Comparison of ENCODE assay signal across 5 cellular contexts in genomic region chr7:36065563-36065962, GRCh38.
A peak's percentile ranks its signal among the peaks of the same experiment; 100 is the strongest.
DNase-seq lines count a peak whose midpoint lies in the region; ATAC-seq, FAIRE-seq and TF ChIP-seq lines count a peak whose summit lies in the region.
"Not testable (repeated sequence)": the region's sequence is repeated elsewhere in the genome, so short reads cannot be mapped to it uniquely, and the experiment has no call there.

No MANE protein-coding gene starts in this region.

- not testable (repeated sequence) for H3K4me3 Mint-ChIP-seq in nephron

- peak; percentile 13 for DNase-seq in NAMALWA (ENCODE audit: low spot score)
- not testable (repeated sequence) for DNase-seq in K562 (ENCODE audit: extremely low read depth in 1 of 4, low spot score in 3 of 4); HepG2 (ENCODE audit: low spot score)
- peak; percentile 6 for DNase-seq in sigmoid colon

- H3K4me2 ChIP-seq in K562 (ENCODE audit: insufficient read depth, low read length); HepG2 (ENCODE audit: low read depth, low read length): not testable (repeated sequence)

- H3K9me1 ChIP-seq in K562 (ENCODE audit: control insufficient read depth, insufficient read depth, low read length), result not testable (repeated sequence)

- not testable (repeated sequence) for H3K27ac ChIP-seq in K562 (ENCODE audit: extremely low read depth, low read depth, low read length); HepG2 (ENCODE audit: extremely low read length, insufficient read depth, low read length); sigmoid colon

- 2% methylated on average over 4 of the region's 4 CpGs for WGBS in K562 (ENCODE audit: insufficient coverage, low coverage, missing lambda C conversion rate)
- 40% methylated on average over 4 of the region's 4 CpGs for WGBS in HepG2 (ENCODE audit: low lambda C conversion rate)
- WGBS in sigmoid colon, 2 donors, result 84 to 87% methylated on average over 4 of the region's 4 CpGs

- not testable (repeated sequence) for H3K36me3 ChIP-seq in K562 (ENCODE audit: control insufficient read depth, insufficient read depth, low read length); HepG2 (replicated peaks in 1 of 2; ENCODE audit: control insufficient read depth in 1 of 2, insufficient read depth in 2 of 2, low read length in 2 of 2); sigmoid colon

- H3K4me3 ChIP-seq in K562; HepG2 (replicated peaks in 1 of 3; ENCODE audit: insufficient read depth in 1 of 3, low read depth in 2 of 3, low read length in 3 of 3); sigmoid colon: not testable (repeated sequence)

- BruUV-seq in K562 (replicated peaks; lab: Mats Ljungman, UMichigan); HepG2 (replicated peaks; lab: Mats Ljungman, UMichigan): not testable (repeated sequence)

- CTCF ChIA-PET in K562 (lab: Yijun Ruan, JAX; ENCODE audit: low intra/inter-chr PET ratio); HepG2 (lab: Yijun Ruan, JAX; ENCODE audit: low intra/inter-chr PET ratio, low total read pairs): not testable (repeated sequence)

- in situ Hi-C loops in K562 (cut with MboI); HepG2 (cut with HindIII; ENCODE audit: extremely low pct_ligation_motif_present, low pct_unique_long_range_greater_than_20kb): not testable (repeated sequence)

- H3K36me3 Mint-ChIP-seq in nephron (ENCODE audit: low read depth), result not testable (repeated sequence)

- not testable (repeated sequence) for H3K27me3 Mint-ChIP-seq in nephron (ENCODE audit: low read depth)

- not testable (repeated sequence) for FAIRE-seq in K562 (lab: Jason Lieb, UNC); HepG2 (lab: Jason Lieb, UNC)

- POLR2A ChIA-PET in K562 (lab: Yijun Ruan, JAX), result interaction anchor here (0.6 to 1.0 kb wide), 2 partner anchors 11 to 337 kb away, joined by 3 to 4 read pairs; no protein-coding TSS in a partner anchor
- POLR2A ChIA-PET in HepG2 (lab: Yijun Ruan, JAX), result not testable (repeated sequence)

- H3K27ac Mint-ChIP-seq in nephron, result peak overlapping the region in 2 of 3 experiments; percentile 48 to 74

- H3K4me1 ChIP-seq in K562 (replicated peaks in 1 of 2; ENCODE audit: control insufficient read depth in 2 of 2, insufficient read depth in 2 of 2, low read length in 2 of 2); HepG2 (ENCODE audit: insufficient read depth, low read length); sigmoid colon: not testable (repeated sequence)

- intact Hi-C loops in K562 (cut with micrococcal nuclease); HepG2 (cut with micrococcal nuclease; ENCODE audit: unreplicated experiment); sigmoid colon (cut with DNase I): not testable (repeated sequence)

- TF ChIP-seq RAD21 in K562 (CRISPR knock-in tag; conservative IDR thresholded peaks at IDR 0.05 in 1 of 2, IDR thresholded peaks at IDR 0.05 in 1 of 2); HepG2 (CRISPR knock-in tag; IDR thresholded peaks at IDR 0.05): not testable (repeated sequence)

- not testable (repeated sequence) for TF ChIP-seq EP300 in K562 (IDR thresholded peaks at IDR 0.05; ENCODE audit: low read length); HepG2 (IDR thresholded peaks at IDR 0.05; ENCODE audit: low read depth in 2 of 2, low read length in 2 of 2); HepG2 (CRISPR knock-in tag; IDR thresholded peaks at IDR 0.05; ENCODE audit: borderline replicate concordance); sigmoid colon (IDR thresholded peaks at IDR 0.05)

- not testable (repeated sequence) for ATAC-seq in K562, HepG2

- not testable (repeated sequence) for H2AFZ ChIP-seq in K562 (ENCODE audit: low read depth, low read length); HepG2 (ENCODE audit: low read length)

- not testable (repeated sequence) for H3K79me2 ChIP-seq in K562 (ENCODE audit: control insufficient read depth, insufficient read depth, low read length); HepG2 (ENCODE audit: insufficient read depth, low read length)

- not testable (repeated sequence) for H4K20me1 ChIP-seq in K562 (replicated peaks; ENCODE audit: control insufficient read depth, insufficient read depth, low read length); HepG2 (ENCODE audit: insufficient read depth, low read length)

- not testable (repeated sequence) for H3K9me3 ChIP-seq in K562 (replicated peaks; ENCODE audit: control insufficient read depth, insufficient read depth, low read depth, low read length); HepG2 (ENCODE audit: low read length); sigmoid colon

- H3K9ac ChIP-seq in K562 (ENCODE audit: insufficient read depth in 1 of 2, low read depth in 2 of 2, low read length in 2 of 2); HepG2 (ENCODE audit: insufficient read depth, low read depth, low read length): not testable (repeated sequence)

- not testable (repeated sequence) for TF ChIP-seq CTCF in K562 (IDR thresholded peaks at IDR 0.05 in 2 of 3, conservative IDR thresholded peaks at IDR 0.05 in 1 of 3; ENCODE audit: insufficient read depth in 2 of 3, low read depth in 1 of 3, low read length in 3 of 3); HepG2 (CRISPR knock-in tag; IDR thresholded peaks at IDR 0.05); nephron (IDR thresholded peaks at IDR 0.05; ENCODE audit: unreplicated experiment in 3 of 3); sigmoid colon (IDR thresholded peaks at IDR 0.05)

- not testable (repeated sequence) for TF ChIP-seq POLR2A in K562 (conservative IDR thresholded peaks at IDR 0.05); HepG2 (IDR thresholded peaks at IDR 0.05; ENCODE audit: insufficient read depth in 1 of 2, low read depth in 2 of 2, low read length in 2 of 2); sigmoid colon (IDR thresholded peaks at IDR 0.05)

- H3K4me1 Mint-ChIP-seq in nephron, result peaks cover 41% of the 10 kb centered on the region

- H3K27me3 ChIP-seq in K562 (ENCODE audit: control insufficient read depth in 2 of 2, insufficient read depth in 2 of 2, low read length in 2 of 2), result peaks cover 4 to 17% of the 10 kb centered on the region in 2 experiments; a peak in 3 of 5 replicates
- H3K27me3 ChIP-seq in HepG2 (ENCODE audit: control insufficient read depth in 1 of 2, insufficient read depth in 2 of 2, low read length in 2 of 2); sigmoid colon: not testable (repeated sequence)

- not testable (repeated sequence) for H3K9me3 Mint-ChIP-seq in nephron

TF ChIP-seq in K562, 482 proteins besides CTCF, POLR2A, EP300 and RAD21:
- 0 out of 2 replicates have a peak, but pooled peaks have one; percentile 4 for TF ChIP-seq C11orf30 (IDR thresholded peaks at IDR 0.05; ENCODE audit: low read depth)
- 0 out of 2 replicates have a peak, but pooled peaks have one; percentile 56 for TF ChIP-seq GTF2A2 (tag; IDR thresholded peaks at IDR 0.05)
- peak; percentile 71 for TF ChIP-seq NFYB (IDR thresholded peaks at IDR 0.05; ENCODE audit: extremely low read depth, insufficient read length)

TF ChIP-seq in HepG2, 621 proteins besides CTCF, POLR2A, EP300 and RAD21:
- peak; percentile 42 for TF ChIP-seq NFYB (CRISPR knock-in tag; IDR thresholded peaks at IDR 0.05)
TF ChIP-seq in HepG2: peak in this region for 1; not testable (repeated sequence) for 620.
